20 cellular contexts compared by ENCODE assay signal in genomic region chr13:38024431-38024830, GRCh38.
DNase-seq lines count a peak whose midpoint lies in the region; ATAC-seq and TF ChIP-seq lines count a peak whose summit lies in the region.
"Had no signal": no experiment of that assay in that cellular context is flagged by ENCODE, and none has a peak within 500 bp of the region (broad histone marks: within the 10 kb centered on the region; RNA-seq: fewer than 3 reads in every experiment).

No MANE protein-coding gene starts in this region.

- H3K9me3 ChIP-seq in GM23248 (ENCODE audit: low read depth), result no peaks in the 10 kb centered on the region
- H3K9me3 ChIP-seq: BE2C, SK-N-SH had no signal

- WGBS in GM23248 (ENCODE audit: low coverage in 1 of 2, low lambda C conversion rate in 2 of 2, missing lambda C conversion rate in 2 of 2), 2 experiments, result 7 to 13% methylated on average over 2 of the region's 2 CpGs

- H3F3A ChIP-seq in GM23248 (ENCODE audit: insufficient read depth), result no peaks in the 10 kb centered on the region

- in situ Hi-C loops in GM23248 (cut with MboI) (no loop called here), astrocyte of the cerebellum (cut with HindIII; ENCODE audit: low sequenced_read_pairs) (no loop called here)

- H3K4me1 ChIP-seq in GM23248 (ENCODE audit: insufficient read depth), result no peaks in the 10 kb centered on the region
- H3K4me1 ChIP-seq: BE2C had no signal

- no peak for ATAC-seq in HG02763 (IDR thresholded peaks at IDR 0.05; ENCODE audit: unreplicated experiment)

- no peak overlapping the region for H3K27ac ChIP-seq in GM23248
- H3K27ac ChIP-seq: KMS-11 had no signal

- no peaks in the 10 kb centered on the region for H3K79me2 ChIP-seq in GM23248 (ENCODE audit: insufficient read depth)

- no peaks in the 10 kb centered on the region for H4K20me1 ChIP-seq in GM23248 (ENCODE audit: insufficient read depth)

- H3K27me3 ChIP-seq in GM23248 (replicated peaks; ENCODE audit: insufficient read depth), result no peaks in the 10 kb centered on the region
- H3K27me3 ChIP-seq: BE2C had no signal

- no peak for TF ChIP-seq CTCF in astrocyte of the cerebellum (IDR thresholded peaks at IDR 0.05; ENCODE audit: low read depth, low read length, missing control alignments)
- TF ChIP-seq CTCF in retinal pigment epithelial cell (conservative IDR thresholded peaks at IDR 0.05; ENCODE audit: low read depth, low read length), result no peak

- H2AFZ ChIP-seq in GM23248, result no peak overlapping the region

- H3K4me3 ChIP-seq in GM23248 (no peak overlapping the region), astrocyte of the cerebellum (ENCODE audit: low read depth, low read length) (no peak overlapping the region), retinal pigment epithelial cell (ENCODE audit: low read length) (no peak overlapping the region)

- H3K9me2 ChIP-seq in GM23248 (ENCODE audit: insufficient read depth), result no peaks in the 10 kb centered on the region
- H3K9me2 ChIP-seq: SK-N-SH had no signal

- no peak overlapping the region for H3K4me2 ChIP-seq in GM23248 (ENCODE audit: unreplicated experiment)
- H3K4me2 ChIP-seq: KMS-11, SK-N-SH had no signal

- H3K36me3 ChIP-seq in GM23248 (ENCODE audit: low read depth), result no peaks in the 10 kb centered on the region
- H3K36me3 ChIP-seq: BE2C had no signal

- H3K9ac ChIP-seq in GM23248, result no peak overlapping the region
- H3K9ac ChIP-seq: KMS-11, SK-N-SH had no signal

- DNase-seq in GM23248 (peak; percentile 54), astrocyte of the cerebellum (ENCODE audit: low read depth) (peak; percentile 28), fibroblast of peridontal ligament (ENCODE audit: extremely low read depth) (peak; percentile 59), retinal pigment epithelial cell (ENCODE audit: low read depth) (peak; percentile 40), D341Med (ENCODE audit: low spot score) (no peak), NCI-H510A treated with DMSO at 0.1 percent for 48 hours (lab: John Stamatoyannopoulos, UW) (no peak)
- DNase-seq: BE2C; Calu3; CD4-positive, alpha-beta memory T cell; DMS79; GDM1; H7; MM.1S; NCI-H1092 treated with DMSO at 0.1 percent for 48 hours; NCI-H2227 treated with DMSO at 0.1 percent for 48 hours; NCI-H524 treated with DMSO at 0.1 percent for 48 hours; SHP77; SK-N-SH had no signal

Comparison
In these comparisons a context has a peak if more than half of its experiments do, and no peak if none do; other contexts are left out.
1. DNase-seq: peak in GM23248 (single experiment), astrocyte of the cerebellum (single experiment), fibroblast of peridontal ligament (single experiment) and retinal pigment epithelial cell (single experiment); none in D341Med (single experiment) and NCI-H510A treated with DMSO at 0.1 percent for 48 hours (single experiment).